8 cellular contexts compared by ENCODE assay signal in the genomic region with DNA sequence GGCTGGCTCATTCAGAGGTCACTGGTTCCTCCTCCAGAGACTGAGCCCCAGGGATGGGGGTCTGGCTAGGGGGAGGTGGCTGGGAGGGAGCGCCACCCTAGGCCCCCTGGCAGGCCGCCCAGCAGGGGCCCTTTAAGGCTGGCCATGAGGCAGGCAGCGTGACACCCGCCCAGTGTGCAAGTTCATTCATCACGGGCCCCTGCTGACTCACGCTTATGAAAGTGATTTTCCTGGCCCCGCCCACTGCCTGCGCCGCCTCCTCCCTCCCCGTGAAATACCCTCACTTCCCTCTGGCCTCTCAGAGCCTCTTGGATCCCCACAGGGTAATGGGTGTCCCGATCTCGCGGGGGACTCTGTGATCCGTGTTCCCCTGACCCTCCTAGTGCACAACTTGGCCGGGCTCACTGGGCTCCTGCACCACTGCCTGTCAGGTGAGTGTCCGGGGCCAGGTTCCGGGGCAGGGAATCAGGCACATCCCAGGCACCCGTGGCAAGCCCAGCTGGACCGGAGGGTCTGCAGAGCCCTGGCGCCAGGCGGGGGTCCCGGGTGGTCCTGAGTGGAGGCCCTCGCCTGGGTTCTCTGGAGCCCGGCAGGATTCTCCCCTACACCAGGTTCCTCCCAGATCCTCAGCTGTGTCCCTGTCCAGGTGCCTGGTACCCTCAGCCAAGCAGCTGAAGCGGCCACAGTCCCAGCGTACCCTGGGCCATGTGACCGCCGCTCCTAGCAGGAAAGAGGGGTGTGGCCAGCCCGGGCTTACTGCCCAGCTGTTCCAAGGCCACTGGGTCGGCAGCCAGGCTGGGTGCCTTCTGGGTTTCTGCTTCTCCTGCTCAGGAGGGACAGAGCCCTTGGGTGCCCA. TPM values are rescaled to one million over a fixed set of nuclear protein-coding genes. Genes with fewer than 3 reads are reported as not detected.
A peak's percentile ranks its signal among the peaks of the same experiment; 100 is the strongest.
DNase-seq lines count a peak whose midpoint lies in the region; ATAC-seq, FAIRE-seq and TF ChIP-seq lines count a peak whose summit lies in the region.

A gene with protein sequence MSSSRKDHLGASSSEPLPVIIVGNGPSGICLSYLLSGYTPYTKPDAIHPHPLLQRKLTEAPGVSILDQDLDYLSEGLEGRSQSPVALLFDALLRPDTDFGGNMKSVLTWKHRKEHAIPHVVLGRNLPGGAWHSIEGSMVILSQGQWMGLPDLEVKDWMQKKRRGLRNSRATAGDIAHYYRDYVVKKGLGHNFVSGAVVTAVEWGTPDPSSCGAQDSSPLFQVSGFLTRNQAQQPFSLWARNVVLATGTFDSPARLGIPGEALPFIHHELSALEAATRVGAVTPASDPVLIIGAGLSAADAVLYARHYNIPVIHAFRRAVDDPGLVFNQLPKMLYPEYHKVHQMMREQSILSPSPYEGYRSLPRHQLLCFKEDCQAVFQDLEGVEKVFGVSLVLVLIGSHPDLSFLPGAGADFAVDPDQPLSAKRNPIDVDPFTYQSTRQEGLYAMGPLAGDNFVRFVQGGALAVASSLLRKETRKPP (plus strand): TSS at position 301 of the 856 bp plus-strand sequence. CDS start 4,432 bp downstream, outside the sequence.

- DNase-seq in AG04449 (ENCODE audit: low read depth, low spot score): peak; percentile 34
- peak; percentile 58 for DNase-seq in NCI-H510A (lab: John Stamatoyannopoulos, UW)
- DNase-seq in activated CD4-positive, alpha-beta T cell treated with anti-CD3 and anti-CD28 coated beads for 48 hours: peak; percentile 92
- peak; percentile 90 for DNase-seq in dedifferentiated amniotic fluid mesenchymal stem cell (ENCODE audit: extremely low spot score)
- peak; percentile 95 for DNase-seq in HepG2 (ENCODE audit: low spot score)
- peak; percentile 71 to 75 for DNase-seq in stimulated activated CD4-positive, alpha-beta T cell treated with anti-CD3 and anti-CD28 coated beads, Interleukin-2, amount 100 ng/mL, for 48 hours

- peak within 1 kb of the TSS; percentile 69 for H3K4me3 ChIP-seq in AG04449 (ENCODE audit: low read depth, low read length)
- H3K4me3 ChIP-seq in HepG2 (replicated peaks in 1 of 3; ENCODE audit: insufficient read depth in 1 of 3, low read depth in 2 of 3, low read length in 3 of 3): peak within 1 kb of the TSS; percentile 80 to 90 (median 83)

- CTCF ChIA-PET in AG04449 (lab: Yijun Ruan, JAX) (interaction anchor here (0.9 to 16.0 kb wide), 16 partner anchors 8 to 355 kb away, joined by 3 to 662 read pairs (median 4); no protein-coding TSS in a partner anchor), HepG2 (lab: Yijun Ruan, JAX; ENCODE audit: low intra/inter-chr PET ratio, low total read pairs) (interaction anchor here (5.5 kb wide), 1 partner anchor 26 kb away, joined by 31 read pairs; no protein-coding TSS in a partner anchor)

- peak; percentile 62; the same call in 1 of the 2 replicates for TF ChIP-seq RAD21 in HepG2 (CRISPR knock-in tag; IDR thresholded peaks at IDR 0.05)

- H3K27me3 ChIP-seq in HepG2 (ENCODE audit: control insufficient read depth in 1 of 2, insufficient read depth in 2 of 2, low read length in 2 of 2): no peaks in the 10 kb centered on the region; a peak in 1 of 5 replicates

- peak within 1 kb of the TSS; percentile 97 for H3K4me2 ChIP-seq in HepG2 (ENCODE audit: low read depth, low read length)

- ATAC-seq in GM18870 (IDR thresholded peaks at IDR 0.05; ENCODE audit: unreplicated experiment): peak; percentile 64
- ATAC-seq in HG03135 (IDR thresholded peaks at IDR 0.05; ENCODE audit: unreplicated experiment): peak; percentile 78
- peak; percentile 87 for ATAC-seq in HepG2

- H2AFZ ChIP-seq in HepG2 (ENCODE audit: low read length): no peak within 1 kb of the TSS

- intact Hi-C loops in HepG2 (cut with micrococcal nuclease; ENCODE audit: unreplicated experiment): loop anchor here (1.0 to 10.0 kb wide), 4 partner anchors 10 to 224 kb away; a partner anchor contains a TSS

- no peaks in the 10 kb centered on the region for H3K9me3 ChIP-seq in HepG2 (ENCODE audit: low read length)

- 0% methylated on average over 7 of the region's 30 CpGs for WGBS in HepG2 (ENCODE audit: low lambda C conversion rate)

- POLR2A ChIA-PET in AG04449 (lab: Yijun Ruan, JAX): interaction anchor here (0.7 kb wide), 1 partner anchor 27 kb away, joined by 4 read pairs; no protein-coding TSS in a partner anchor
- POLR2A ChIA-PET in HepG2 (lab: Yijun Ruan, JAX): interaction anchor here (0.7 to 3.4 kb wide), 14 partner anchors 10 to 234 kb away, joined by 3 to 58 read pairs (median 10); a partner anchor contains a TSS

- peak; percentile 95 to 96 for TF ChIP-seq POLR2A in HepG2 (IDR thresholded peaks at IDR 0.05; ENCODE audit: insufficient read depth in 1 of 2, low read depth in 2 of 2, low read length in 2 of 2)

- peaks cover 34% of the 10 kb centered on the region for H4K20me1 ChIP-seq in HepG2 (ENCODE audit: insufficient read depth, low read length)

- peaks cover 14 to 28% of the 10 kb centered on the region in 2 experiments for H3K36me3 ChIP-seq in HepG2 (replicated peaks in 1 of 2; ENCODE audit: control insufficient read depth in 1 of 2, insufficient read depth in 2 of 2, low read length in 2 of 2)

- peak; percentile 70 for FAIRE-seq in HepG2 (lab: Jason Lieb, UNC)

- TF ChIP-seq CTCF in AG04449 (IDR thresholded peaks at IDR 0.05; ENCODE audit: insufficient read depth, low read length, missing control alignments): no peak
- 0 out of 2 replicates have a peak, but pooled peaks have one; percentile 1 for TF ChIP-seq CTCF in HepG2 (CRISPR knock-in tag; IDR thresholded peaks at IDR 0.05)

- H3K4me1 ChIP-seq in HepG2 (ENCODE audit: insufficient read depth, low read length): peaks cover 74% of the 10 kb centered on the region

- BruUV-seq in HepG2 (replicated peaks; lab: Mats Ljungman, UMichigan): no TSS peak

- H3K79me2 ChIP-seq in HepG2 (ENCODE audit: insufficient read depth, low read length): peaks cover 24% of the 10 kb centered on the region

- TF ChIP-seq EP300 in HepG2 (IDR thresholded peaks at IDR 0.05; ENCODE audit: low read depth in 2 of 2, low read length in 2 of 2) (peak; percentile 81 to 85), HepG2 (CRISPR knock-in tag; IDR thresholded peaks at IDR 0.05; ENCODE audit: borderline replicate concordance) (peak; percentile 72; the same call in 1 of the 2 replicates)

- H3K9ac ChIP-seq in HepG2 (ENCODE audit: insufficient read depth, low read depth, low read length): peak within 1 kb of the TSS; percentile 87

- peak within 1 kb of the TSS; percentile 94 for H3K27ac ChIP-seq in HepG2 (ENCODE audit: extremely low read length, insufficient read depth, low read length)

- in situ Hi-C loops in HepG2 (cut with HindIII; ENCODE audit: extremely low pct_ligation_motif_present, low pct_unique_long_range_greater_than_20kb): loop anchor here (25.0 kb wide), 1 partner anchor 234 kb away; a partner anchor contains a TSS

TF ChIP-seq in HepG2, 621 proteins besides CTCF, POLR2A, EP300 and RAD21 (continues in another document):
- TF ChIP-seq MEIS1 (CRISPR knock-in tag; IDR thresholded peaks at IDR 0.05; ENCODE audit: borderline replicate concordance): no peak
- no peak for TF ChIP-seq SSRP1 (CRISPR knock-in tag; IDR thresholded peaks at IDR 0.05)
- TF ChIP-seq, protein P1, sequence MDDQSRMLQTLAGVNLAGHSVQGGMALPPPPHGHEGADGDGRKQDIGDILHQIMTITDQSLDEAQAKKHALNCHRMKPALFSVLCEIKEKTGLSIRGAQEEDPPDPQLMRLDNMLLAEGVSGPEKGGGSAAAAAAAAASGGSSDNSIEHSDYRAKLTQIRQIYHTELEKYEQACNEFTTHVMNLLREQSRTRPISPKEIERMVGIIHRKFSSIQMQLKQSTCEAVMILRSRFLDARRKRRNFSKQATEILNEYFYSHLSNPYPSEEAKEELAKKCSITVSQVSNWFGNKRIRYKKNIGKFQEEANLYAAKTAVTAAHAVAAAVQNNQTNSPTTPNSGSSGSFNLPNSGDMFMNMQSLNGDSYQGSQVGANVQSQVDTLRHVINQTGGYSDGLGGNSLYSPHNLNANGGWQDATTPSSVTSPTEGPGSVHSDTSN (CRISPR knock-in tag; IDR thresholded peaks at IDR 0.05; ENCODE audit: borderline replicate concordance): 0 out of 2 replicates have a peak, but pooled peaks have one; percentile 53
- TF ChIP-seq, protein P2, sequence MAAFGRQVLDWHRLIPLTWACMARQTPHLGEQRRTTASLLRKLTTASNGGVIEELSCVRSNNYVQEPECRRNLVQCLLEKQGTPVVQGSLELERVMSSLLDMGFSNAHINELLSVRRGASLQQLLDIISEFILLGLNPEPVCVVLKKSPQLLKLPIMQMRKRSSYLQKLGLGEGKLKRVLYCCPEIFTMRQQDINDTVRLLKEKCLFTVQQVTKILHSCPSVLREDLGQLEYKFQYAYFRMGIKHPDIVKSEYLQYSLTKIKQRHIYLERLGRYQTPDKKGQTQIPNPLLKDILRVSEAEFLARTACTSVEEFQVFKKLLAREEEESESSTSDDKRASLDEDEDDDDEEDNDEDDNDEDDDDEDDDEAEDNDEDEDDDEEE (CRISPR knock-in tag; IDR thresholded peaks at IDR 0.05): no peak; the same call in 1 of the 2 replicates
- peak; percentile 76; the same call in 1 of the 2 replicates for TF ChIP-seq ZNF44 (CRISPR knock-in tag; IDR thresholded peaks at IDR 0.05)

RNA-seq across cellular contexts. Expression of the gene that starts here (rescaled TPM):
- 18.1 and 27.1 TPM in 2 replicates for total RNA-seq in HepG2 (2016; rRNA removed; fragmentation: Illumina TruSeq; extraction: Trizol)
- total RNA-seq in HepG2 (2016; cell fraction: cytosol; rRNA removed; fragmentation: Illumina TruSeq; extraction: Trizol; ENCODE audit: low read depth): 11.4 and 11.5 TPM in 2 replicates
- 18.2 and 24.7 TPM in 2 replicates for total RNA-seq in HepG2 (2016; cell fraction: insoluble cytoplasmic fraction; rRNA removed; fragmentation: Illumina TruSeq; extraction: Trizol)
- total RNA-seq in HepG2 (2016; cell fraction: membrane; rRNA removed; fragmentation: Illumina TruSeq; extraction: Trizol): 21.9 and 22.1 TPM in 2 replicates
- 32.7 and 36.4 TPM in 2 replicates for total RNA-seq in HepG2 (2016; cell fraction: nucleus; rRNA removed; fragmentation: Illumina TruSeq; extraction: Trizol)
- polyA plus RNA-seq in HepG2 (2011; rRNA removed): 20.5 and 26.5 TPM in 2 replicates
- polyA plus RNA-seq in HepG2 (2011; cell fraction: cytosol; rRNA removed): 14.6 and 23.2 TPM in 2 replicates
- 50.0 and 59.1 TPM in 2 replicates for polyA plus RNA-seq in HepG2 (2011; cell fraction: nucleus; rRNA removed)
- 20.8 and 24.1 TPM in 2 replicates for polyA plus RNA-seq in HepG2 (2012)
- polyA plus RNA-seq in HepG2 (2016; cell fraction: cytosol; fragmentation: Illumina TruSeq; extraction: Trizol; ENCODE audit: low read depth): 5.0 and 5.2 TPM in 2 replicates
- 24.2 and 30.6 TPM in 2 replicates for polyA plus RNA-seq in HepG2 (2016; cell fraction: insoluble cytoplasmic fraction; fragmentation: Illumina TruSeq; extraction: Trizol; ENCODE audit: low read depth)
- 6.9 and 8.0 TPM in 2 replicates for polyA plus RNA-seq in HepG2 (2016; cell fraction: membrane; fragmentation: Illumina TruSeq; extraction: Trizol; ENCODE audit: low read depth)
- polyA plus RNA-seq in HepG2 (2016; cell fraction: nucleus; fragmentation: Illumina TruSeq; extraction: Trizol; ENCODE audit: insufficient read depth, low read depth): 47.7 and 49.4 TPM in 2 replicates
- polyA minus RNA-seq in HepG2 (2011; rRNA and poly(A)+ RNA removed; ENCODE audit: low replicate concordance): 5.0 and 29.3 TPM in 2 replicates
- 11.4 and 16.2 TPM in 2 replicates for polyA minus RNA-seq in HepG2 (2011; cell fraction: cytosol; rRNA and poly(A)+ RNA removed)
- polyA minus RNA-seq in HepG2 (2011; cell fraction: nucleus; rRNA and poly(A)+ RNA removed): 49.3 and 51.1 TPM in 2 replicates

Comparison
In these comparisons a context has a peak if more than half of its experiments do, and no peak if none do; other contexts are left out.
1. Peak in every context shown above with its lines: DNase-seq, ATAC-seq, H3K4me3 ChIP-seq and H3K27ac ChIP-seq.
2. DNase-seq: peak in every context shown above with its lines; median percentile 95 in HepG2; 92 in activated CD4-positive, alpha-beta T cell treated with anti-CD3 and anti-CD28 coated beads for 48 hours; 90 in dedifferentiated amniotic fluid mesenchymal stem cell; 73 in stimulated activated CD4-positive, alpha-beta T cell treated with anti-CD3 and anti-CD28 coated beads, Interleukin-2, amount 100 ng/mL, for 48 hours; 58 in NCI-H510A; 34 in AG04449.